Comparison of ENCODE assay signal across 1 cellular context in genomic region chr2:23335550-23335949, GRCh38.
TF ChIP-seq lines count a peak whose summit lies in the region.

No MANE protein-coding gene starts in this region.

TF ChIP-seq in HepG2, 621 proteins besides CTCF, POLR2A, EP300 and RAD21:
- TF ChIP-seq HNF4A (CRISPR knock-in tag; IDR thresholded peaks at IDR 0.05) (peak; percentile 38; the same call in 1 of the 2 replicates), HNRNPH1 (optimal IDR thresholded peaks at IDR 0.05; ENCODE audit: low read depth, low read length) (no peak)
TF ChIP-seq in HepG2: peak in this region for 1.
